10 cellular contexts compared by ENCODE assay signal in genomic region chr19:50659318-50660082, GRCh38. TPM values are rescaled to one million over a fixed set of nuclear protein-coding genes. Genes with fewer than 3 reads are reported as not detected.
DNase-seq lines count a peak whose midpoint lies in the region; ATAC-seq and TF ChIP-seq lines count a peak whose summit lies in the region.
"Had no signal": no experiment of that assay in that cellular context is flagged by ENCODE, and none has a peak within 500 bp of the region (broad histone marks: within the 10 kb centered on the region; RNA-seq: fewer than 3 reads in every experiment).

No MANE protein-coding gene starts in this region.

- H3K27ac Mint-ChIP-seq in CD8-positive, alpha-beta T cell = no peak overlapping the region

- peaks cover 15% of the 10 kb centered on the region for H3K4me1 ChIP-seq in CD8-positive, alpha-beta T cell (ENCODE audit: insufficient read depth, low read length)
- H3K4me1 ChIP-seq in neuron (ENCODE audit: insufficient read depth, low read length) = peaks cover 21% of the 10 kb centered on the region

- no peak for DNase-seq in CD8-positive, alpha-beta T cell
- DNase-seq in MG63 (no peak), epithelial cell of proximal tubule (ENCODE audit: low read depth) (no peak), NCI-H1694 treated with DMSO at 0.1 percent for 48 hours (lab: John Stamatoyannopoulos, UW) (no peak), NCI-H1694 (lab: John Stamatoyannopoulos, UW) (no peak), iPS-NIHi7 (ENCODE audit: extremely low spot score) (no peak)
- DNase-seq: NCI-H446 treated with DMSO at 0.1 percent for 48 hours had no signal

- intact Hi-C loops in CD8-positive, alpha-beta T cell (cut with DNase I, micrococcal nuclease) = loop anchor here in 1 of 2 experiments (2.0 kb wide), 1 partner anchor 65 kb away; no protein-coding TSS in a partner anchor

- H3K27me3 ChIP-seq in CD8-positive, alpha-beta T cell (ENCODE audit: insufficient read depth, low read length) = no peaks in the 10 kb centered on the region
- 0 out of 2 replicates have a peak, but pooled peaks cover 2% of the 10 kb centered on the region for H3K27me3 ChIP-seq in MG63
- H3K27me3 ChIP-seq in neuron (ENCODE audit: insufficient read depth, low read length) = no peaks in the 10 kb centered on the region

- ATAC-seq in CD8-positive, alpha-beta T cell = no peak
- ATAC-seq in GM21423 (IDR thresholded peaks at IDR 0.05; ENCODE audit: unreplicated experiment) = no peak

- H3K9me3 Mint-ChIP-seq in CD8-positive, alpha-beta T cell = peaks cover 20% of the 10 kb centered on the region

- no peaks in the 10 kb centered on the region for H3K36me3 ChIP-seq in CD8-positive, alpha-beta T cell (ENCODE audit: insufficient read depth, low read length)
- H3K36me3 ChIP-seq in MG63 (no peaks in the 10 kb centered on the region), neuron (ENCODE audit: insufficient read depth, low read length) (no peaks in the 10 kb centered on the region)

- CTCF ChIA-PET in CD8-positive, alpha-beta T cell (lab: Charles Lee) = no interaction called here

- H3K4me1 Mint-ChIP-seq in CD8-positive, alpha-beta T cell (ENCODE audit: low read depth) = peaks cover 18% of the 10 kb centered on the region

- peaks cover 70% of the 10 kb centered on the region for H3K27me3 Mint-ChIP-seq in CD8-positive, alpha-beta T cell (ENCODE audit: low read depth)

- no peak overlapping the region for H3K27ac ChIP-seq in CD8-positive, alpha-beta T cell (ENCODE audit: low read depth, low read length)

- peak overlapping the region; percentile 50 for H3K4me3 ChIP-seq in CD8-positive, alpha-beta T cell (ENCODE audit: low read depth, low read length)
- H3K4me3 ChIP-seq in MG63 (peak overlapping the region; percentile 53), epithelial cell of proximal tubule (ENCODE audit: low read depth, low read length) (peak overlapping the region; percentile 14), neuron (ENCODE audit: low read length) (peak overlapping the region; percentile 59)

- H2AFZ ChIP-seq in neuron (ENCODE audit: low read depth, low read length) = no peak overlapping the region

- TF ChIP-seq CTCF in CD8-positive, alpha-beta T cell (IDR thresholded peaks at IDR 0.05) = no peak
- no peak for TF ChIP-seq CTCF in epithelial cell of proximal tubule (conservative IDR thresholded peaks at IDR 0.05; ENCODE audit: low read depth, low read length)

- no peaks in the 10 kb centered on the region for H3K36me3 Mint-ChIP-seq in CD8-positive, alpha-beta T cell

- POLR2A ChIA-PET in CD8-positive, alpha-beta T cell (lab: Charles Lee) = no interaction called here

- no peaks in the 10 kb centered on the region for H3K9me3 ChIP-seq in CD8-positive, alpha-beta T cell (ENCODE audit: low read length)
- H3K9me3 ChIP-seq in MG63 (peaks cover 6% of the 10 kb centered on the region), neuron (ENCODE audit: low read length) (peaks cover 2% of the 10 kb centered on the region)

- peak overlapping the region; percentile 45 for H3K4me3 Mint-ChIP-seq in CD8-positive, alpha-beta T cell

RNA-seq across cellular contexts. Expression of gene C19orf81, which starts 10.3 kb away (rescaled TPM):
- total RNA-seq in CD8-positive, alpha-beta T cell = not detected
- 0.33 TPM in 1 of 2 replicates, not detected in the other for total RNA-seq in MG63 (2014; rRNA removed; shearing (Covaris generic); ENCODE audit: low replicate concordance)
- 9.6 TPM in 1 of 2 replicates, not detected in the other for total RNA-seq in epithelial cell of proximal tubule

RNA-seq across cellular contexts. Expression of gene SYT3, which starts 19.8 kb away (rescaled TPM):
- under 1 TPM in 1 of 2 experiments, not detected in 1; 0.28 TPM for total RNA-seq in CD8-positive, alpha-beta T cell
- not detected in 2 replicates for total RNA-seq in MG63 (2014; rRNA removed; shearing (Covaris generic); ENCODE audit: low replicate concordance)
- total RNA-seq in epithelial cell of proximal tubule = 0.58 TPM in 1 of 2 replicates, not detected in the other
- total RNA-seq: activated CD8-positive, alpha-beta T cell treated with anti-CD3 and anti-CD28 coated beads for 36 hours had no signal
